Comparison of ENCODE assay signal across 1 cellular context in the genomic region with DNA sequence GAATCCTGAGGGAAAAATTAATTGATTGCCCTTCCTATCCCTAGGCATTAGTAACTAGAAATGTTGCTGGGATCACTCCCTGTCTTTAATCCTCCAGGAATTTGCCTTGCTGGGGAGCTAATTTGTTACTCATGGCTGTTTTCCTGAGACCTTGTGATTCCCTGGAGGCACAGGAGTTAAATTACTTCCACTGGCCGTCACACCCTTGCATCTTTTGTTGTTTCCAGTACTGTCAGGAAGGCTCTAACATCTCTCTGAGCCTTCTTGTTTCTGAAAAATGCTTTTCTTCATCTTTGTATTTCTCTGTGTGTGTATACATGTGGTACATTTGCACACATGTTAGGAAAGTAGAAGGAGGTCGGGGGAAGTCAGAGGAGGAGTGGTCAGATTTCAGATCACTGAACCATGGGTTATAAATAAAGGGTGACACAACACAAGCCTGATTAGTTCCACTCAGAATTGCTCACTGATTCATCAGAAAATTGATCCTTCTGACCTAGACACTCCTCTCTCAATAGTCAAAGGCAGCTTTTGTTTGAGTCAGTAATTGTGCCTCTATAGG.
TF ChIP-seq lines count a peak whose summit lies in the region.

No MANE protein-coding gene starts in this region.

TF ChIP-seq in HCT116, 20 proteins besides CTCF, POLR2A, EP300 and RAD21 (continued from another document):
- TF ChIP-seq CEBPB (IDR thresholded peaks at IDR 0.05; ENCODE audit: low read depth) = 0 out of 2 replicates have a peak, but pooled peaks have one; percentile 20
- no peak for TF ChIP-seq ZNF274 (IDR thresholded peaks at IDR 0.05; ENCODE audit: low read depth, low read length)
- TF ChIP-seq SP1 (IDR thresholded peaks at IDR 0.05; ENCODE audit: low read depth) = peak; percentile 22; the same call in 1 of the 2 replicates
- no peak for TF ChIP-seq EZH2phosphoT487 (IDR thresholded peaks at IDR 0.05; ENCODE audit: borderline replicate concordance)
- 0 out of 2 replicates have a peak, but pooled peaks have one; percentile 17 for TF ChIP-seq JUND (IDR thresholded peaks at IDR 0.05)
